Comparison of ENCODE assay signal across 10 cellular contexts in the genomic region with DNA sequence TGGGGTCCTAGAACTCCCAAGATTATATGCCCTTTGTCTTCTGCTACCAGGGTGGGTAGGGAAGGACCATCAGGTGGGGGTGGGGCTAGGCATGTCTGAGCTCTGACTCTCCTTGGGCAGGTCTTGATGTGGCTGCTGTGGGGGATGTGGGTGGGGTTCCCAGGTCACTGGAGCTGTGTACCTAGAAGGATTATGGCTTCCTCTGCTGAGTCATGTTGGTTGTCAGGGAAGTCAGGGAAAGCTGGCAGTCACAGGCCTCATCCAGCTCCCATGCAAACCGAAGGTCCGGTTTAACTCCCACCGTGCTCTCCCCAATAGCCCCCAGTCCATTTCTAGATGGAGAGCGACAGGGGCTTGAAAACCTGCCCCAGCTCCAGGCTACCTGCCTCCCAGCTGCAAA.
"Had no signal": no experiment of that assay in that cellular context is flagged by ENCODE, and none has a peak within 500 bp of the region (broad histone marks: within the 10 kb centered on the region; RNA-seq: fewer than 3 reads in every experiment).

No MANE protein-coding gene starts in this region.

- H3K4me3 Mint-ChIP-seq: activated CD4-positive, alpha-beta T cell treated with anti-CD3 and anti-CD28 coated beads, Interleukin-2, amount 10 ng/mL, durations not matched to agents 7 days and 5 days; mesothelial cell of epicardium had no signal

- DNase-seq: activated CD4-positive, alpha-beta T cell treated with anti-CD3 and anti-CD28 coated beads, Interleukin-2, amount 10 ng/mL, durations not matched to agents 7 days and 5 days; activated CD4-positive, CD25-positive, alpha-beta regulatory T cell; activated T-cell treated with anti-CD3 and anti-CD28 coated beads, Interleukin-2, amount 50 U/mL, for 1 hour; amniotic stem cell; foreskin melanocyte; stimulated activated CD4-positive, alpha-beta T cell treated with anti-CD3 and anti-CD28 coated beads, Interleukin-4, amount 100 ng/mL, for 4 hours; T-helper 2 cell had no signal

- ATAC-seq: activated naive CD4-positive, alpha-beta T cell treated with anti-CD3 and anti-CD28 coated beads, Interleukin-2, amount 50 U/mL, for 72 hours had no signal

- H3K4me1 ChIP-seq: parathyroid adenoma had no signal

- H3K36me3 Mint-ChIP-seq: mesothelial cell of epicardium had no signal

- H3K79me2 ChIP-seq: parathyroid adenoma had no signal

- H3K27ac Mint-ChIP-seq: activated CD4-positive, alpha-beta T cell treated with anti-CD3 and anti-CD28 coated beads, Interleukin-2, amount 10 ng/mL, durations not matched to agents 7 days and 5 days; activated naive CD4-positive, alpha-beta T cell treated with anti-CD3 and anti-CD28 coated beads, Interleukin-2, amount 50 U/mL, for 72 hours; mesothelial cell of epicardium had no signal

- H3K27ac ChIP-seq: parathyroid adenoma had no signal

- H3K4me1 Mint-ChIP-seq: activated CD4-positive, alpha-beta T cell treated with anti-CD3 and anti-CD28 coated beads, Interleukin-2, amount 10 ng/mL, durations not matched to agents 7 days and 5 days had no signal

- H2AFZ ChIP-seq: parathyroid adenoma had no signal

- H3K9ac ChIP-seq: parathyroid adenoma had no signal
